Comparison of ENCODE assay signal across 26 cellular contexts in genomic region chr1:23747947-23748346, GRCh38. TPM values are rescaled to one million over a fixed set of nuclear protein-coding genes. Genes with fewer than 3 reads are reported as not detected.
DNase-seq lines count a peak whose midpoint lies in the region; ATAC-seq, FAIRE-seq and TF ChIP-seq lines count a peak whose summit lies in the region.
"Had no signal": no experiment of that assay in that cellular context is flagged by ENCODE, and none has a peak within 500 bp of the region (broad histone marks: within the 10 kb centered on the region; RNA-seq: fewer than 3 reads in every experiment).

No MANE protein-coding gene starts in this region.

- peaks cover 86% of the 10 kb centered on the region for H3K36me3 Mint-ChIP-seq in activated T-cell treated with anti-CD3 and anti-CD28 coated beads, Interleukin-2, amount 50 U/mL, for 24 hours (ENCODE audit: low read depth)
- H3K36me3 Mint-ChIP-seq in stimulated activated effector memory CD8-positive, alpha-beta T cell treated with anti-CD3 and anti-CD28 coated beads, Interleukin-12 subunit alpha, Interleukin-12 subunit beta, amount 100 ng/mL, for 72 hours, result peaks cover 85% of the 10 kb centered on the region
- H3K36me3 Mint-ChIP-seq in Caco-2 (ENCODE audit: insufficient read depth, unreplicated experiment), result peaks cover 45% of the 10 kb centered on the region

- no peak overlapping the region for H2AFZ ChIP-seq in Loucy (ENCODE audit: low read length)
- no peak overlapping the region for H2AFZ ChIP-seq in GM12878 (ENCODE audit: control insufficient read depth, low read depth, low read length)

- no peaks in the 10 kb centered on the region for H3K9me3 Mint-ChIP-seq in activated T-cell treated with anti-CD3 and anti-CD28 coated beads, Interleukin-2, amount 50 U/mL, for 24 hours
- no peaks in the 10 kb centered on the region for H3K9me3 Mint-ChIP-seq in stimulated activated effector memory CD8-positive, alpha-beta T cell treated with anti-CD3 and anti-CD28 coated beads, Interleukin-12 subunit alpha, Interleukin-12 subunit beta, amount 100 ng/mL, for 72 hours
- H3K9me3 Mint-ChIP-seq in Caco-2 (ENCODE audit: unreplicated experiment), result no peaks in the 10 kb centered on the region
- H3K9me3 Mint-ChIP-seq: endodermal cell, type B pancreatic cell had no signal

- H3K9ac ChIP-seq in Loucy (ENCODE audit: low read depth, low read length, poor library complexity, severe bottlenecking), result no peak overlapping the region
- no peak overlapping the region for H3K9ac ChIP-seq in GM12878 (ENCODE audit: control insufficient read depth, insufficient read depth, low read length)

- in situ Hi-C loops in GM12878 (cut with MboI), result loop anchor here (5.0 kb wide), 1 partner anchor 56 kb away; the partner anchor contains the start of gene RPL11

- CTCF ChIA-PET in GM12878 (lab: Yijun Ruan, JAX), result interaction anchor here (0.9 to 11.3 kb wide), 7 partner anchors 20 to 203 kb away, joined by 3 to 155 read pairs (median 8); partner anchors contain the start of genes ID3 and RPL11
- CTCF ChIA-PET in Caco-2 (lab: Charles Lee), result no interaction called here

- H3K79me2 ChIP-seq in Loucy (ENCODE audit: insufficient read depth, low read length) (peaks cover 74% of the 10 kb centered on the region), GM12878 (ENCODE audit: control insufficient read depth, insufficient read depth, low read length) (peaks cover 77% of the 10 kb centered on the region)

- WGBS in GM12878 (ENCODE audit: insufficient coverage, insufficient replicate concordance, low lambda C conversion rate, missing lambda C conversion rate), result 34% methylated on average over 4 of the region's 4 CpGs

- FAIRE-seq in GM12878 (lab: Jason Lieb, UNC) (no peak), GM19239 (lab: Jason Lieb, UNC) (no peak)
- FAIRE-seq: G401.6, GM18507 had no signal

- H4K20me1 ChIP-seq in Loucy (ENCODE audit: insufficient read depth, low read length, poor library complexity, severe bottlenecking) (peaks cover 75% of the 10 kb centered on the region), GM12878 (ENCODE audit: control insufficient read depth, insufficient read depth) (peaks cover 4% of the 10 kb centered on the region)

- peaks cover 35% of the 10 kb centered on the region for H3K4me1 ChIP-seq in Loucy (ENCODE audit: insufficient read depth, low read length, poor library complexity, severe bottlenecking)
- peaks cover 3% of the 10 kb centered on the region; the same call in 1 of the 2 replicates for H3K4me1 ChIP-seq in GM12878 (ENCODE audit: control insufficient read depth, insufficient read depth, low read length)
- no peaks in the 10 kb centered on the region for H3K4me1 ChIP-seq in Caco-2

- SMC1A ChIA-PET in GM12878 (lab: Charles Lee; ENCODE audit: uncharacterized antibody, unreplicated experiment), result interaction anchor here (0.7 to 8.2 kb wide), 10 partner anchors 10 to 251 kb away, joined by 3 to 137 read pairs (median 5); partner anchors contain the start of gene RPL11

- H3K27me3 ChIP-seq in Loucy (ENCODE audit: insufficient read depth, low read length, poor library complexity, severe bottlenecking), result no peaks in the 10 kb centered on the region
- no peaks in the 10 kb centered on the region for H3K27me3 ChIP-seq in GM12878 (replicated peaks in 1 of 2; ENCODE audit: control insufficient read depth in 2 of 2, insufficient read depth in 2 of 2, low read length in 1 of 2)
- no peaks in the 10 kb centered on the region for H3K27me3 ChIP-seq in Caco-2 (replicated peaks; ENCODE audit: control insufficient read depth, insufficient read depth, low read length)
- H3K27me3 ChIP-seq: cardiac muscle cell, MG63 had no signal

- no peaks in the 10 kb centered on the region for H3K27me3 Mint-ChIP-seq in activated T-cell treated with anti-CD3 and anti-CD28 coated beads, Interleukin-2, amount 50 U/mL, for 24 hours
- H3K27me3 Mint-ChIP-seq in Caco-2 (ENCODE audit: insufficient read depth, unreplicated experiment), result no peaks in the 10 kb centered on the region
- H3K27me3 Mint-ChIP-seq: type B pancreatic cell had no signal

- peak overlapping the region; percentile 53 for H3K4me2 ChIP-seq in Loucy (ENCODE audit: low read depth, low read length, poor library complexity, severe bottlenecking)
- H3K4me2 ChIP-seq in GM12878 (ENCODE audit: control insufficient read depth, insufficient read depth), result peak overlapping the region; percentile 53

- H3K4me1 Mint-ChIP-seq in activated T-cell treated with anti-CD3 and anti-CD28 coated beads, Interleukin-2, amount 50 U/mL, for 24 hours (ENCODE audit: low read depth), result peaks cover 49% of the 10 kb centered on the region
- H3K4me1 Mint-ChIP-seq in stimulated activated effector memory CD8-positive, alpha-beta T cell treated with anti-CD3 and anti-CD28 coated beads, Interleukin-12 subunit alpha, Interleukin-12 subunit beta, amount 100 ng/mL, for 72 hours, result peaks cover 54% of the 10 kb centered on the region
- no peaks in the 10 kb centered on the region for H3K4me1 Mint-ChIP-seq in Caco-2 (ENCODE audit: low read depth, unreplicated experiment)

- H3K36me3 ChIP-seq in Loucy (ENCODE audit: insufficient read depth, low read length), result peaks cover 36% of the 10 kb centered on the region
- H3K36me3 ChIP-seq in GM12878 (ENCODE audit: control insufficient read depth in 2 of 2, insufficient read depth in 2 of 2, low read length in 1 of 2), result peaks cover 17 to 20% of the 10 kb centered on the region in 2 experiments
- no peaks in the 10 kb centered on the region; the same call in none of the 2 replicates for H3K36me3 ChIP-seq in Caco-2 (ENCODE audit: control insufficient read depth, insufficient read depth, low read length)

- POLR2A ChIA-PET in GM12878 (lab: Charles Lee) (interaction anchor here (1.2 to 1.7 kb wide), 2 partner anchors 25 to 56 kb away, joined by 3 to 12 read pairs; partner anchors contain the start of gene RPL11), Caco-2 (lab: Charles Lee) (no interaction called here)

- no peak overlapping the region for H3K4me3 Mint-ChIP-seq in activated T-cell treated with anti-CD3 and anti-CD28 coated beads, Interleukin-2, amount 50 U/mL, for 24 hours
- no peak overlapping the region for H3K4me3 Mint-ChIP-seq in stimulated activated effector memory CD8-positive, alpha-beta T cell treated with anti-CD3 and anti-CD28 coated beads, Interleukin-12 subunit alpha, Interleukin-12 subunit beta, amount 100 ng/mL, for 72 hours
- H3K4me3 Mint-ChIP-seq in Caco-2 (ENCODE audit: unreplicated experiment), result no peak overlapping the region
- H3K4me3 Mint-ChIP-seq: endodermal cell, type B pancreatic cell had no signal

- DNase-seq in activated T-cell treated with anti-CD3 and anti-CD28 coated beads, Interleukin-2, amount 50 U/mL, for 24 hours, result no peak
- DNase-seq in activated T-cell treated with anti-CD3 and anti-CD28 coated beads for 4 hours (no peak), GM12878 (ENCODE audit: low read depth, low spot score) (no peak), Caco-2 (no peak), GM19239 (ENCODE audit: insufficient read length, low spot score) (no peak), COLO829 (ENCODE audit: low spot score) (no peak)
- DNase-seq in stimulated activated effector memory CD8-positive, alpha-beta T cell treated with anti-CD3 and anti-CD28 coated beads, Interleukin-12 subunit alpha, Interleukin-12 subunit beta, amount 100 ng/mL, for 72 hours (ENCODE audit: low spot score in 2 of 2), result no peak
- DNase-seq: activated CD4-positive, CD25-positive, alpha-beta regulatory T cell treated with anti-CD3 and anti-CD28 coated beads, Interleukin-2, amount 50 U/mL, for 72 hours; activated gamma-delta T cell; C1 segment of cervical spinal cord; cortex of kidney; DMS153; endodermal cell; H7; MG63; NCI-H146; NCI-H2171 treated with DMSO at 0.1 percent for 48 hours; NCI-H526; RPMI8226; stimulated activated CD4-positive, alpha-beta T cell treated with anti-CD3 and anti-CD28 coated beads, Interleukin-12 subunit alpha, Interleukin-12 subunit beta, amount 100 ng/mL, for 4 hours; T1000 had no signal

- H3K4me3 ChIP-seq in Loucy (ENCODE audit: low read length, poor library complexity, severe bottlenecking) (no peak overlapping the region), GM12878 (no peak overlapping the region), Caco-2 (ENCODE audit: low read depth, low read length) (no peak overlapping the region)
- H3K4me3 ChIP-seq: cardiac muscle cell, MG63 had no signal

- RAD21 ChIA-PET in GM12878 (lab: Charles Lee; ENCODE audit: unreplicated experiment), result interaction anchor here (0.7 to 6.6 kb wide), 6 partner anchors 10 to 111 kb away, joined by 3 to 48 read pairs (median 3); partner anchors contain the start of gene RPL11

- intact Hi-C loops in GM12878 (cut with micrococcal nuclease; ENCODE audit: unreplicated experiment) (no loop called here), Caco-2 (cut with micrococcal nuclease; ENCODE audit: unreplicated experiment) (loop anchor here (5.0 kb wide), 1 partner anchor 41 kb away; no protein-coding TSS in a partner anchor)

- no peaks in the 10 kb centered on the region for H3F3A ChIP-seq in Loucy (ENCODE audit: low read depth)

- H3K9me3 ChIP-seq in Loucy (ENCODE audit: insufficient read depth, low read depth, low read length) (no peaks in the 10 kb centered on the region), GM12878 (replicated peaks; ENCODE audit: control insufficient read depth, insufficient read depth, low read length) (no peaks in the 10 kb centered on the region), Caco-2 (no peaks in the 10 kb centered on the region)
- H3K9me3 ChIP-seq: MG63 had no signal

- H3K9me2 ChIP-seq in Loucy (replicated peaks; ENCODE audit: low read depth, low read length), result no peaks in the 10 kb centered on the region

- no peak for TF ChIP-seq POLR2A in GM12878 (IDR thresholded peaks at IDR 0.05; ENCODE audit: low read depth, low read length)

- BruUV-seq in GM12878 (replicated peaks; lab: Mats Ljungman, UMichigan), result no TSS peak
- no TSS peak for BruUV-seq in Caco-2 (replicated peaks; lab: Mats Ljungman, UMichigan)

- H3K27ac Mint-ChIP-seq in activated T-cell treated with anti-CD3 and anti-CD28 coated beads, Interleukin-2, amount 50 U/mL, for 24 hours, result peak overlapping the region; percentile 67
- H3K27ac Mint-ChIP-seq in stimulated activated effector memory CD8-positive, alpha-beta T cell treated with anti-CD3 and anti-CD28 coated beads, Interleukin-12 subunit alpha, Interleukin-12 subunit beta, amount 100 ng/mL, for 72 hours, result peak overlapping the region; percentile 53
- no peak overlapping the region for H3K27ac Mint-ChIP-seq in Caco-2 (ENCODE audit: unreplicated experiment)
- H3K27ac Mint-ChIP-seq: endodermal cell, type B pancreatic cell had no signal

- H3K27ac ChIP-seq in GM12878 (ENCODE audit: control insufficient read depth, insufficient read depth), result peak overlapping the region; percentile 36; the same call in 1 of the 2 replicates

- no peak for TF ChIP-seq EP300 in GM12878 (IDR thresholded peaks at IDR 0.05; ENCODE audit: borderline replicate concordance in 1 of 2, control insufficient read depth in 1 of 2, low read depth in 2 of 2, low read length in 2 of 2)

- no peak for TF ChIP-seq RAD21 in GM12878 (IDR thresholded peaks at IDR 0.05; ENCODE audit: insufficient read depth, low read depth, low read length)

- ATAC-seq in GM12878, result no peak
- ATAC-seq in stimulated activated effector memory CD8-positive, alpha-beta T cell treated with anti-CD3 and anti-CD28 coated beads, Interleukin-12 subunit alpha, Interleukin-12 subunit beta, amount 100 ng/mL, for 72 hours, result peak; percentile 14

- TF ChIP-seq CTCF in Loucy (conservative IDR thresholded peaks at IDR 0.05; ENCODE audit: low read length) (no peak), GM12878 (IDR thresholded peaks at IDR 0.05 in 2 of 3, conservative IDR thresholded peaks at IDR 0.05 in 1 of 3; ENCODE audit: control insufficient read depth in 2 of 3, extremely low read depth in 1 of 3, insufficient read depth in 1 of 3, low read depth in 3 of 3, low read length in 3 of 3) (no peak), Caco-2 (IDR thresholded peaks at IDR 0.05; ENCODE audit: insufficient read depth in 1 of 2, low read depth in 1 of 2, low read length in 1 of 2, severe bottlenecking in 1 of 2, unreplicated experiment in 1 of 2) (no peak)

RNA-seq across cellular contexts. Expression of gene ELOA, which starts 4.7 kb away (rescaled TPM):
- 28.4 and 30.8 TPM in 2 replicates for total RNA-seq in GM12878 (2013; cell fraction: nucleolus; rRNA removed)
- total RNA-seq in GM12878 (2014; rRNA removed) (31.3 and 31.8 TPM in 2 replicates), GM12878 (2014; rRNA removed; fragmentation: Illumina TruSeq; extraction: Trizol) (44.2 and 47.9 TPM in 2 replicates), GM12878 (2021) (46.2 and 46.6 TPM in 2 replicates), Caco-2 (2022) (29.4 and 31.3 TPM in 2 replicates)
- 17.7 TPM for polyA plus RNA-seq in GM12878 (2011; ENCODE audit: low read depth)
- polyA plus RNA-seq in GM12878 (2011; rRNA removed) (23.5 and 25.7 TPM in 2 replicates), GM12878 (2014; fragmentation: Illumina TruSeq; extraction: Trizol) (56.4 and 63.3 TPM in 2 replicates), GM12878 (2014; fragmentation: Nextera tagmentation; extraction: Ambion mirVana) (10 to 100 TPM; 20.1 to 24.8 TPM), GM12878 (2014; rRNA removed) (30.8 and 33.4 TPM in 2 replicates), GM12878 (2016; fragmentation: Nextera tagmentation; extraction: Ambion mirVana) (10 to 100 TPM; 57.7 to 63.6 TPM)
- polyA plus RNA-seq in GM12878 (2011; cell fraction: cytosol; rRNA removed), result 15.8 and 16.9 TPM in 2 replicates
- 24.1 and 27.3 TPM in 2 replicates for polyA plus RNA-seq in GM12878 (2011; cell fraction: nucleus; rRNA removed)
- 26.6 and 26.9 TPM in 2 replicates for polyA plus RNA-seq in GM12878 (2012)
- polyA minus RNA-seq in GM12878 (2011; rRNA and poly(A)+ RNA removed), result 16.8 and 18.0 TPM in 2 replicates
- polyA minus RNA-seq in GM12878 (2011; cell fraction: cytosol; rRNA and poly(A)+ RNA removed), result 13.8 and 16.6 TPM in 2 replicates
- polyA minus RNA-seq in GM12878 (2011; cell fraction: nucleus; rRNA and poly(A)+ RNA removed), result 8.3 and 14.5 TPM in 2 replicates

RNA-seq across cellular contexts. Expression of gene PITHD1, which starts 30.3 kb away (rescaled TPM):
- total RNA-seq in GM12878 (2013; cell fraction: nucleolus; rRNA removed), result 19.1 and 27.2 TPM in 2 replicates
- total RNA-seq in GM12878 (2014; rRNA removed) (75.6 and 81.1 TPM in 2 replicates), GM12878 (2014; rRNA removed; fragmentation: Illumina TruSeq; extraction: Trizol) (64.2 and 68.6 TPM in 2 replicates), GM12878 (2021) (61.7 and 65.5 TPM in 2 replicates), Caco-2 (2022) (44.7 and 47.8 TPM in 2 replicates)
- polyA plus RNA-seq in GM12878 (2011; ENCODE audit: low read depth), result 51.3 TPM
- polyA plus RNA-seq in GM12878 (2011; rRNA removed) (80.5 and 82.2 TPM in 2 replicates), GM12878 (2014; fragmentation: Illumina TruSeq; extraction: Trizol) (64.4 and 69.9 TPM in 2 replicates), GM12878 (2014; fragmentation: Nextera tagmentation; extraction: Ambion mirVana) (10 to 100 TPM; 23.7 to 43.3 TPM), GM12878 (2014; rRNA removed) (69.6 and 72.6 TPM in 2 replicates), GM12878 (2016; fragmentation: Nextera tagmentation; extraction: Ambion mirVana) (10 to 100 TPM; 64.8 to 73.2 TPM)
- 52.2 and 60.4 TPM in 2 replicates for polyA plus RNA-seq in GM12878 (2011; cell fraction: cytosol; rRNA removed)
- 41.3 and 41.4 TPM in 2 replicates for polyA plus RNA-seq in GM12878 (2011; cell fraction: nucleus; rRNA removed)
- 43.9 and 44.2 TPM in 2 replicates for polyA plus RNA-seq in GM12878 (2012)
- polyA minus RNA-seq in GM12878 (2011; rRNA and poly(A)+ RNA removed), result 15.8 and 23.9 TPM in 2 replicates
- polyA minus RNA-seq in GM12878 (2011; cell fraction: cytosol; rRNA and poly(A)+ RNA removed), result 7.1 and 9.4 TPM in 2 replicates
- 8.7 and 15.4 TPM in 2 replicates for polyA minus RNA-seq in GM12878 (2011; cell fraction: nucleus; rRNA and poly(A)+ RNA removed)

RNA-seq across cellular contexts. Expression of gene LYPLA2, which starts 43.0 kb away (rescaled TPM):
- 15.9 and 20.7 TPM in 2 replicates for total RNA-seq in GM12878 (2013; cell fraction: nucleolus; rRNA removed)
- 94.0 and 107 TPM in 2 replicates for total RNA-seq in GM12878 (2014; rRNA removed)
- total RNA-seq in GM12878 (2014; rRNA removed; fragmentation: Illumina TruSeq; extraction: Trizol), result 28.8 and 30.1 TPM in 2 replicates
- total RNA-seq in GM12878 (2021), result 77.0 and 79.6 TPM in 2 replicates
- polyA plus RNA-seq in GM12878 (2011; ENCODE audit: low read depth), result 23.2 TPM
- polyA plus RNA-seq in GM12878 (2011; rRNA removed), result 21.9 and 41.5 TPM in 2 replicates
- polyA plus RNA-seq in GM12878 (2011; cell fraction: cytosol; rRNA removed), result 72.1 and 103 TPM in 2 replicates
- polyA plus RNA-seq in GM12878 (2011; cell fraction: nucleus; rRNA removed), result 115 and 123 TPM in 2 replicates
- 46.2 and 62.6 TPM in 2 replicates for polyA plus RNA-seq in GM12878 (2012)
- polyA plus RNA-seq in GM12878 (2014; fragmentation: Illumina TruSeq; extraction: Trizol), result 15.5 and 47.7 TPM in 2 replicates
- 1 to 10 TPM; 2.7 to 5.9 TPM for polyA plus RNA-seq in GM12878 (2014; fragmentation: Nextera tagmentation; extraction: Ambion mirVana)
- polyA plus RNA-seq in GM12878 (2014; rRNA removed), result 110 and 131 TPM in 2 replicates
- 100 to 1,000 TPM; 116 to 129 TPM for polyA plus RNA-seq in GM12878 (2016; fragmentation: Nextera tagmentation; extraction: Ambion mirVana)
- polyA minus RNA-seq in GM12878 (2011; rRNA and poly(A)+ RNA removed), result 25.5 and 47.7 TPM in 2 replicates
- 26.0 and 26.1 TPM in 2 replicates for polyA minus RNA-seq in GM12878 (2011; cell fraction: cytosol; rRNA and poly(A)+ RNA removed)
- polyA minus RNA-seq in GM12878 (2011; cell fraction: nucleus; rRNA and poly(A)+ RNA removed), result 16.3 and 23.5 TPM in 2 replicates
- total RNA-seq in Caco-2 (2022), result 52.5 and 63.1 TPM in 2 replicates

RNA-seq across cellular contexts. Expression of gene GALE, which starts 52.6 kb away (rescaled TPM):
- total RNA-seq in GM12878 (2013; cell fraction: nucleolus; rRNA removed), result 22.6 and 31.0 TPM in 2 replicates
- total RNA-seq in GM12878 (2014; rRNA removed) (46.8 and 51.6 TPM in 2 replicates), GM12878 (2014; rRNA removed; fragmentation: Illumina TruSeq; extraction: Trizol) (24.2 and 27.6 TPM in 2 replicates), GM12878 (2021) (41.7 and 47.5 TPM in 2 replicates), Caco-2 (2022) (51.6 and 57.1 TPM in 2 replicates)
- 11.5 TPM for polyA plus RNA-seq in GM12878 (2011; ENCODE audit: low read depth)
- polyA plus RNA-seq in GM12878 (2011; rRNA removed) (14.5 and 23.8 TPM in 2 replicates), GM12878 (2014; fragmentation: Illumina TruSeq; extraction: Trizol) (23.6 and 34.0 TPM in 2 replicates), GM12878 (2014; fragmentation: Nextera tagmentation; extraction: Ambion mirVana) (1 to 10 TPM; 4.2 to 10.0 TPM), GM12878 (2014; rRNA removed) (50.2 and 50.8 TPM in 2 replicates), GM12878 (2016; fragmentation: Nextera tagmentation; extraction: Ambion mirVana) (10 to 100 TPM; 72.2 to 93.7 TPM)
- polyA plus RNA-seq in GM12878 (2011; cell fraction: cytosol; rRNA removed), result 35.5 and 41.5 TPM in 2 replicates
- 46.5 and 47.9 TPM in 2 replicates for polyA plus RNA-seq in GM12878 (2011; cell fraction: nucleus; rRNA removed)
- polyA plus RNA-seq in GM12878 (2012), result 21.1 and 26.8 TPM in 2 replicates
- polyA minus RNA-seq in GM12878 (2011; rRNA and poly(A)+ RNA removed), result 10.7 and 20.4 TPM in 2 replicates
- polyA minus RNA-seq in GM12878 (2011; cell fraction: cytosol; rRNA and poly(A)+ RNA removed), result 10.0 and 10.7 TPM in 2 replicates
- 7.7 and 12.5 TPM in 2 replicates for polyA minus RNA-seq in GM12878 (2011; cell fraction: nucleus; rRNA and poly(A)+ RNA removed)

RNA-seq across cellular contexts. Expression of gene RPL11, which starts 56.3 kb away (rescaled TPM):
- 191 and 232 TPM in 2 replicates for total RNA-seq in GM12878 (2013; cell fraction: nucleolus; rRNA removed)
- 2,159 and 2,394 TPM in 2 replicates for total RNA-seq in GM12878 (2014; rRNA removed)
- total RNA-seq in GM12878 (2014; rRNA removed; fragmentation: Illumina TruSeq; extraction: Trizol), result 3,824 and 3,837 TPM in 2 replicates
- total RNA-seq in GM12878 (2021), result 1,753 and 1,779 TPM in 2 replicates
- 9,950 TPM for polyA plus RNA-seq in GM12878 (2011; ENCODE audit: low read depth)
- 2,789 and 3,603 TPM in 2 replicates for polyA plus RNA-seq in GM12878 (2011; rRNA removed)
- 1,357 and 1,376 TPM in 2 replicates for polyA plus RNA-seq in GM12878 (2011; cell fraction: cytosol; rRNA removed)
- 510 and 599 TPM in 2 replicates for polyA plus RNA-seq in GM12878 (2011; cell fraction: nucleus; rRNA removed)
- 5,396 and 6,845 TPM in 2 replicates for polyA plus RNA-seq in GM12878 (2012)
- polyA plus RNA-seq in GM12878 (2014; fragmentation: Illumina TruSeq; extraction: Trizol), result 4,611 and 5,379 TPM in 2 replicates
- 1,000 to 10,000 TPM; 2,510 to 2,532 TPM for polyA plus RNA-seq in GM12878 (2014; fragmentation: Nextera tagmentation; extraction: Ambion mirVana)
- polyA plus RNA-seq in GM12878 (2014; rRNA removed), result 3,466 and 3,676 TPM in 2 replicates
- polyA plus RNA-seq in GM12878 (2016; fragmentation: Nextera tagmentation; extraction: Ambion mirVana), result 1,000 to 10,000 TPM in 1 of 2 experiments, 100 to 1,000 TPM in 1; 968 to 1,082 TPM
- 658 and 753 TPM in 2 replicates for polyA minus RNA-seq in GM12878 (2011; rRNA and poly(A)+ RNA removed)
- 378 and 399 TPM in 2 replicates for polyA minus RNA-seq in GM12878 (2011; cell fraction: cytosol; rRNA and poly(A)+ RNA removed)
- 128 and 191 TPM in 2 replicates for polyA minus RNA-seq in GM12878 (2011; cell fraction: nucleus; rRNA and poly(A)+ RNA removed)
- total RNA-seq in Caco-2 (2022), result 1,040 and 1,063 TPM in 2 replicates
